ENCODE assay signal across 11 cellular contexts in genomic region chr1:167697667-167698141, GRCh38. TPM values are rescaled to one million over a fixed set of nuclear protein-coding genes. Genes with fewer than 3 reads are reported as not detected.
DNase-seq lines count a peak whose midpoint lies in the region; ATAC-seq and TF ChIP-seq lines count a peak whose summit lies in the region.
"Had no signal": no experiment of that assay in that cellular context is flagged by ENCODE, and none has a peak within 500 bp of the region (broad histone marks: within the 10 kb centered on the region; RNA-seq: fewer than 3 reads in every experiment).

No MANE protein-coding gene starts in this region.

- H3K4me1 ChIP-seq in upper lobe of right lung (peaks cover 8% of the 10 kb centered on the region), BE2C (no peaks in the 10 kb centered on the region)

- H3K27ac ChIP-seq in upper lobe of right lung = no peak overlapping the region

- ATAC-seq in central memory CD8-positive, alpha-beta T cell (replicated peaks; ENCODE audit: extremely low read depth, poor library complexity, severe bottlenecking) = no peak
- peak; percentile 69 for ATAC-seq in upper lobe of right lung
- no peak for ATAC-seq in HG02571 (IDR thresholded peaks at IDR 0.05; ENCODE audit: unreplicated experiment)
- ATAC-seq in HG02763 (IDR thresholded peaks at IDR 0.05; ENCODE audit: unreplicated experiment) = no peak
- ATAC-seq: activated CD4-positive, CD25-positive, alpha-beta regulatory T cell treated with anti-CD3 and anti-CD28 coated beads, Interleukin-2, amount 50 U/mL, for 24 hours had no signal

- intact Hi-C loops in upper lobe of right lung (cut with DNase I) = no loop called here

- no peak overlapping the region for H3K4me3 Mint-ChIP-seq in central memory CD8-positive, alpha-beta T cell

- H3K36me3 ChIP-seq in upper lobe of right lung (peaks cover 38% of the 10 kb centered on the region), BE2C (no peaks in the 10 kb centered on the region)

- no peaks in the 10 kb centered on the region for H3K9me3 Mint-ChIP-seq in central memory CD8-positive, alpha-beta T cell

- H3K4me3 ChIP-seq in upper lobe of right lung (no peak overlapping the region), BE2C (ENCODE audit: low read depth, low read length) (no peak overlapping the region)

- H3K9me3 ChIP-seq in upper lobe of right lung (no peaks in the 10 kb centered on the region), BE2C (no peaks in the 10 kb centered on the region)

- no peaks in the 10 kb centered on the region for H3K27me3 Mint-ChIP-seq in central memory CD8-positive, alpha-beta T cell

- peaks cover 16% of the 10 kb centered on the region for H3K4me1 Mint-ChIP-seq in central memory CD8-positive, alpha-beta T cell

- TF ChIP-seq CTCF in upper lobe of right lung (IDR thresholded peaks at IDR 0.05) (no peak), BE2C (IDR thresholded peaks at IDR 0.05; ENCODE audit: low read depth, low read length) (no peak)

- H3K27me3 ChIP-seq in upper lobe of right lung (no peaks in the 10 kb centered on the region), BE2C (no peaks in the 10 kb centered on the region)

- H3K27ac Mint-ChIP-seq in central memory CD8-positive, alpha-beta T cell (ENCODE audit: low read depth) = peak overlapping the region; percentile 87

- peak; percentile 50 for DNase-seq in activated effector memory CD4-positive, alpha-beta T cell treated with anti-CD3 and anti-CD28 coated beads, Interleukin-2, amount 50 U/mL, for 16 hours
- no peak for DNase-seq in activated effector memory CD4-positive, alpha-beta T cell treated with Interleukin-2 at 50 U/mL for 16 hours
- no peak for DNase-seq in central memory CD8-positive, alpha-beta T cell (ENCODE audit: low spot score in 2 of 2)
- DNase-seq in medulla oblongata (ENCODE audit: extremely low spot score) = peak; percentile 90
- no peak for DNase-seq in upper lobe of right lung
- DNase-seq in BE2C = no peak
- DNase-seq: NCI-H1105 treated with DMSO at 0.1 percent for 48 hours, PC-3 had no signal

- peaks cover 70% of the 10 kb centered on the region for H3K36me3 Mint-ChIP-seq in central memory CD8-positive, alpha-beta T cell (ENCODE audit: insufficient read depth)

RNA-seq across cellular contexts. Expression of gene MPZL1, which starts 24.1 kb away (rescaled TPM):
- 85.2 TPM for total RNA-seq in upper lobe of right lung
- 46.7 TPM for polyA plus RNA-seq in BE2C (2012; ENCODE audit: insufficient read depth, insufficient read length, low read depth)

Comparison
In these comparisons a context has a peak if more than half of its experiments do, and no peak if none do; other contexts are left out.
1. DNase-seq: peak in activated effector memory CD4-positive, alpha-beta T cell treated with anti-CD3 and anti-CD28 coated beads, Interleukin-2, amount 50 U/mL, for 16 hours (single experiment) and medulla oblongata (single experiment); none in activated effector memory CD4-positive, alpha-beta T cell treated with Interleukin-2 at 50 U/mL for 16 hours (single experiment), central memory CD8-positive, alpha-beta T cell (0 of 2), upper lobe of right lung (single experiment) and BE2C (single experiment).